ENCODE assay signal across 8 cellular contexts in the genomic region with DNA sequence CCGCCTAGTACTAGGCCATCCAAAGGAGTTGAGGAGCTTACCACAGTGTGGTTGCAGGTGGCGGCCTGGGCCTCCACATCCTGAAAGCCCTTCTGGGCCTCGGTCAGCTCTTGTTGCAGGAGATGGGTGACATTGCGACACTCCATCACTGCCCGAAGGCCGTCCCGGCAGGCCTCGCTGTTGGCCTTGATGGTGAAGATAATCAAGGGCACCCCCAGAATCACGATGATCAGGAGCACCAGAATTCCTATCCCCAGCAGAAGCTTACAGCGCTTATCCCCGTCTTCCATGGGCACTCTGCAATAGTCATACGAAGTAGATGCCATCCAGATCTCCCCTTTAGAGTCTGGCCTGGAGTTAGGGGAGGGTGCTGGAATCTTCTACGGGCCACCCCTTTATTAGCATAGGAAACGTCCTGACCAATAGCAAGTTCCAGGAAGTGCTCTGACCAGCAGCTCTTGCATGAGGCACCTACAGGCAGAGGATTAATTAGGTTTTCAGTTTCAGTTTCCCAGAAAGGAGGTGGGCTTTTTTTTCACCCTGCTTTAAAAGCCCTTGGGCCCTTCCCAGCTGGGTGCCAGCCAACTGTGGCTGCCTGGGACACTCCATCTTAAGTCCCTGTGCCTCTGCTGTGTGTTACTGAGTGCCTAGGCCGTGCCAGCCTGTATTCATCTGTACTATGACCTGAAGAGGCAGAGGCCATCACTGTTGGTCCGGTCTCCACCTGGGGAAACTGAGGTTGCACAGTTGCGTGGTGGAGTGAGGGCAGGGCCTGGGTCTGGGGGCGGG. TPM values are rescaled to one million over a fixed set of nuclear protein-coding genes. Genes with fewer than 3 reads are reported as not detected.
A peak's percentile ranks its signal among the peaks of the same experiment; 100 is the strongest.
DNase-seq lines count a peak whose midpoint lies in the region; ATAC-seq, FAIRE-seq and TF ChIP-seq lines count a peak whose summit lies in the region.

A gene with protein sequence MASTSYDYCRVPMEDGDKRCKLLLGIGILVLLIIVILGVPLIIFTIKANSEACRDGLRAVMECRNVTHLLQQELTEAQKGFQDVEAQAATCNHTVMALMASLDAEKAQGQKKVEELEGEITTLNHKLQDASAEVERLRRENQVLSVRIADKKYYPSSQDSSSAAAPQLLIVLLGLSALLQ (minus strand): TSS at position 381 of the 789 bp plus-strand sequence. CDS start 55 bp downstream, at position 326.

- H3K4me2 ChIP-seq in HepG2 (ENCODE audit: low read depth, low read length), result peak within 1 kb of the TSS; percentile 92

- TF ChIP-seq POLR2A in HepG2 (IDR thresholded peaks at IDR 0.05; ENCODE audit: insufficient read depth in 1 of 2, low read depth in 2 of 2, low read length in 2 of 2), result peak in 1 of 2 experiments; percentile 78; a peak in 3 of 4 replicates

- BruUV-seq in HepG2 (replicated peaks; lab: Mats Ljungman, UMichigan), result TSS peak; percentile 47

- no peaks in the 10 kb centered on the region; a peak in 1 of 5 replicates for H3K27me3 ChIP-seq in HepG2 (ENCODE audit: control insufficient read depth in 1 of 2, insufficient read depth in 2 of 2, low read length in 2 of 2)

- peak within 1 kb of the TSS; percentile 78 for H3K9ac ChIP-seq in HepG2 (ENCODE audit: insufficient read depth, low read depth, low read length)

- peak; percentile 93 for FAIRE-seq in HepG2 (lab: Jason Lieb, UNC)

- H3K9me3 ChIP-seq in HepG2 (ENCODE audit: low read length), result no peaks in the 10 kb centered on the region

- peaks cover 13% of the 10 kb centered on the region for H3K4me1 ChIP-seq in HepG2 (ENCODE audit: insufficient read depth, low read length)

- no peaks in the 10 kb centered on the region; the same call in 1 of the 2 replicates for H4K20me1 ChIP-seq in HepG2 (ENCODE audit: insufficient read depth, low read length)

- H2AFZ ChIP-seq in HepG2 (ENCODE audit: low read length), result peak within 1 kb of the TSS; percentile 91

- H3K36me3 ChIP-seq in HepG2 (replicated peaks in 1 of 2; ENCODE audit: control insufficient read depth in 1 of 2, insufficient read depth in 2 of 2, low read length in 2 of 2), result peaks cover 0 to 8% of the 10 kb centered on the region in 2 experiments; a peak in 2 of 5 replicates

- ATAC-seq in HepG2, result peak; percentile 94
- ATAC-seq in stimulated activated naive CD8-positive, alpha-beta T cell treated with anti-CD3 and anti-CD28 coated beads, Interleukin-15, Interleukin-2, amounts not matched to agents 100 U/mL and 50 U/mL, for 24 hours, result peak; percentile 82

- TF ChIP-seq EP300 in HepG2 (IDR thresholded peaks at IDR 0.05; ENCODE audit: low read depth in 2 of 2, low read length in 2 of 2), result no peak
- peak; percentile 18; the same call in 1 of the 2 replicates for TF ChIP-seq EP300 in HepG2 (CRISPR knock-in tag; IDR thresholded peaks at IDR 0.05; ENCODE audit: borderline replicate concordance)

- no peak for TF ChIP-seq RAD21 in HepG2 (CRISPR knock-in tag; IDR thresholded peaks at IDR 0.05)

- TF ChIP-seq CTCF in GM20000 (IDR thresholded peaks at IDR 0.05; ENCODE audit: extremely low read depth, missing control alignments) (no peak), choroid plexus epithelial cell (conservative IDR thresholded peaks at IDR 0.05; ENCODE audit: low read depth, low read length) (no peak), HepG2 (CRISPR knock-in tag; IDR thresholded peaks at IDR 0.05) (no peak)

- H3K79me2 ChIP-seq in HepG2 (ENCODE audit: insufficient read depth, low read length), result peaks cover 33% of the 10 kb centered on the region

- POLR2A ChIA-PET in HepG2 (lab: Yijun Ruan, JAX), result interaction anchor here (0.6 to 3.5 kb wide), 21 partner anchors 11 to 454 kb away, joined by 3 to 76 read pairs (median 3); partner anchors contain the start of genes DDA1, MAP1S, MVB12A and PGLS

- DNase-seq in DMS 273 (lab: John Stamatoyannopoulos, UW; ENCODE audit: unreplicated experiment), result peak; percentile 49
- DNase-seq in GM20000 (ENCODE audit: low spot score), result peak; percentile 92
- DNase-seq in HPDE6-E6E7 (ENCODE audit: extremely low spot score), result peak; percentile 98
- DNase-seq in choroid plexus epithelial cell (ENCODE audit: low read depth), result peak; percentile 76
- DNase-seq in HepG2 (ENCODE audit: low spot score), result peak; percentile 93
- DNase-seq in stimulated activated naive CD8-positive, alpha-beta T cell treated with anti-CD3 and anti-CD28 coated beads, Interleukin-15, Interleukin-2, amounts not matched to agents 100 U/mL and 50 U/mL, for 24 hours, result peak; percentile 61
- DNase-seq in NCI-H146 treated with DMSO at 0.1 percent for 48 hours (lab: John Stamatoyannopoulos, UW; ENCODE audit: unreplicated experiment), result no peak

- WGBS in HepG2 (ENCODE audit: low lambda C conversion rate), result 1% methylated on average over 15 of the region's 18 CpGs

- H3K4me3 ChIP-seq in choroid plexus epithelial cell (ENCODE audit: low read depth, low read length) (no peak within 1 kb of the TSS), HepG2 (replicated peaks in 1 of 3; ENCODE audit: insufficient read depth in 1 of 3, low read depth in 2 of 3, low read length in 3 of 3) (peak within 1 kb of the TSS; percentile 62 to 82 (median 70))

- intact Hi-C loops in T-helper 2 cell treated with Interferon-gamma antibody and Interleukin-4, amounts not matched to agents 100 ng/mL and 5 ng/mL, for 36 hours (cut with micrococcal nuclease), result loop anchor here (1.0 to 5.0 kb wide), 4 partner anchors 14 to 113 kb away; partner anchors contain the start of gene GTPBP3
- intact Hi-C loops in HepG2 (cut with micrococcal nuclease; ENCODE audit: unreplicated experiment), result loop anchor here (1.0 to 5.0 kb wide), 2 partner anchors 14 to 68 kb away; partner anchors contain the start of gene GTPBP3

- peak within 1 kb of the TSS; percentile 81 for H3K27ac ChIP-seq in HepG2 (ENCODE audit: extremely low read length, insufficient read depth, low read length)

- CTCF ChIA-PET in HepG2 (lab: Yijun Ruan, JAX; ENCODE audit: low intra/inter-chr PET ratio, low total read pairs), result no interaction called here

- in situ Hi-C loops in HepG2 (cut with HindIII; ENCODE audit: extremely low pct_ligation_motif_present, low pct_unique_long_range_greater_than_20kb), result no loop called here

TF ChIP-seq in HepG2, 621 proteins besides CTCF, POLR2A, EP300 and RAD21 (continues in another document):
- no peak for TF ChIP-seq ZFP90 (CRISPR knock-in tag; IDR thresholded peaks at IDR 0.05; ENCODE audit: borderline replicate concordance)
- TF ChIP-seq GFI1 (CRISPR knock-in tag; IDR thresholded peaks at IDR 0.05; ENCODE audit: borderline replicate concordance), result 0 out of 2 replicates have a peak, but pooled peaks have one; percentile 13
- TF ChIP-seq HNRNPUL1 (IDR thresholded peaks at IDR 0.05; ENCODE audit: low read depth, low read length), result no peak
- TF ChIP-seq, protein P1, sequence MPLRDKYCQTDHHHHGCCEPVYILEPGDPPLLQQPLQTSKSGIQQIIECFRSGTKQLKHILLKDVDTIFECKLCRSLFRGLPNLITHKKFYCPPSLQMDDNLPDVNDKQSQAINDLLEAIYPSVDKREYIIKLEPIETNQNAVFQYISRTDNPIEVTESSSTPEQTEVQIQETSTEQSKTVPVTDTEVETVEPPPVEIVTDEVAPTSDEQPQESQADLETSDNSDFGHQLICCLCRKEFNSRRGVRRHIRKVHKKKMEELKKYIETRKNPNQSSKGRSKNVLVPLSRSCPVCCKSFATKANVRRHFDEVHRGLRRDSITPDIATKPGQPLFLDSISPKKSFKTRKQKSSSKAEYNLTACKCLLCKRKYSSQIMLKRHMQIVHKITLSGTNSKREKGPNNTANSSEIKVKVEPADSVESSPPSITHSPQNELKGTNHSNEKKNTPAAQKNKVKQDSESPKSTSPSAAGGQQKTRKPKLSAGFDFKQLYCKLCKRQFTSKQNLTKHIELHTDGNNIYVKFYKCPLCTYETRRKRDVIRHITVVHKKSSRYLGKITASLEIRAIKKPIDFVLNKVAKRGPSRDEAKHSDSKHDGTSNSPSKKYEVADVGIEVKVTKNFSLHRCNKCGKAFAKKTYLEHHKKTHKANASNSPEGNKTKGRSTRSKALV (CRISPR knock-in tag; IDR thresholded peaks at IDR 0.05), result peak; percentile 58
- no peak for TF ChIP-seq SIN3B (IDR thresholded peaks at IDR 0.05; ENCODE audit: low read length)
- TF ChIP-seq EEA1 (CRISPR knock-in tag; IDR thresholded peaks at IDR 0.05; ENCODE audit: borderline replicate concordance), result no peak
- no peak; the same call in 1 of the 2 replicates for TF ChIP-seq RBFOX2 (IDR thresholded peaks at IDR 0.05; ENCODE audit: low read depth, low read length)
- TF ChIP-seq SRSF4 (IDR thresholded peaks at IDR 0.05; ENCODE audit: low read depth, low read length, poor library complexity, severe bottlenecking), result no peak
- no peak for TF ChIP-seq ZNF776 (CRISPR knock-in tag; IDR thresholded peaks at IDR 0.05)

RNA-seq across cellular contexts. Expression of the gene that starts here (rescaled TPM):
- 159 and 170 TPM in 2 replicates for total RNA-seq in T-helper 2 cell treated with Interferon-gamma antibody and Interleukin-4, amounts not matched to agents 100 ng/mL and 5 ng/mL, for 36 hours
- 39.1 and 58.8 TPM in 2 replicates for total RNA-seq in HepG2 (2016; rRNA removed; fragmentation: Illumina TruSeq; extraction: Trizol)
- total RNA-seq in HepG2 (2016; cell fraction: cytosol; rRNA removed; fragmentation: Illumina TruSeq; extraction: Trizol; ENCODE audit: low read depth), result 13.2 and 16.4 TPM in 2 replicates
- total RNA-seq in HepG2 (2016; cell fraction: insoluble cytoplasmic fraction; rRNA removed; fragmentation: Illumina TruSeq; extraction: Trizol), result 39.2 and 64.4 TPM in 2 replicates
- 23.1 TPM in 2 replicates for total RNA-seq in HepG2 (2016; cell fraction: membrane; rRNA removed; fragmentation: Illumina TruSeq; extraction: Trizol)
- total RNA-seq in HepG2 (2016; cell fraction: nucleus; rRNA removed; fragmentation: Illumina TruSeq; extraction: Trizol), result 45.3 and 48.7 TPM in 2 replicates
- polyA plus RNA-seq in HepG2 (2011; rRNA removed), result 93.8 and 105 TPM in 2 replicates
- polyA plus RNA-seq in HepG2 (2011; cell fraction: cytosol; rRNA removed), result 120 and 135 TPM in 2 replicates
- 45.7 and 55.1 TPM in 2 replicates for polyA plus RNA-seq in HepG2 (2011; cell fraction: nucleus; rRNA removed)
- polyA plus RNA-seq in HepG2 (2012), result 40.8 and 80.1 TPM in 2 replicates
- polyA plus RNA-seq in HepG2 (2016; cell fraction: cytosol; fragmentation: Illumina TruSeq; extraction: Trizol; ENCODE audit: low read depth), result 20.8 and 22.8 TPM in 2 replicates
- 52.4 and 55.4 TPM in 2 replicates for polyA plus RNA-seq in HepG2 (2016; cell fraction: insoluble cytoplasmic fraction; fragmentation: Illumina TruSeq; extraction: Trizol; ENCODE audit: low read depth)
- 30.0 and 30.4 TPM in 2 replicates for polyA plus RNA-seq in HepG2 (2016; cell fraction: membrane; fragmentation: Illumina TruSeq; extraction: Trizol; ENCODE audit: low read depth)
- 103 and 116 TPM in 2 replicates for polyA plus RNA-seq in HepG2 (2016; cell fraction: nucleus; fragmentation: Illumina TruSeq; extraction: Trizol; ENCODE audit: insufficient read depth, low read depth)
- 56.6 and 402 TPM in 2 replicates for polyA minus RNA-seq in HepG2 (2011; rRNA and poly(A)+ RNA removed; ENCODE audit: low replicate concordance)
- 23.0 and 24.4 TPM in 2 replicates for polyA minus RNA-seq in HepG2 (2011; cell fraction: cytosol; rRNA and poly(A)+ RNA removed)
- 13.5 and 26.4 TPM in 2 replicates for polyA minus RNA-seq in HepG2 (2011; cell fraction: nucleus; rRNA and poly(A)+ RNA removed)
